Comparison of ENCODE assay signal across 20 cellular contexts in genomic region chr12:9784816-9785215, GRCh38. TPM values are rescaled to one million over a fixed set of nuclear protein-coding genes. Genes with fewer than 3 reads are reported as not detected.
DNase-seq lines count a peak whose midpoint lies in the region; ATAC-seq, FAIRE-seq and TF ChIP-seq lines count a peak whose summit lies in the region.
"Had no signal": no experiment of that assay in that cellular context is flagged by ENCODE, and none has a peak within 500 bp of the region (broad histone marks: within the 10 kb centered on the region; RNA-seq: fewer than 3 reads in every experiment).

No MANE protein-coding gene starts in this region.

- no peak overlapping the region for H3K14ac ChIP-seq in H1 (ENCODE audit: insufficient read length)

- no peak for TF ChIP-seq RAD21 in H1 (IDR thresholded peaks at IDR 0.05 in 1 of 2, conservative IDR thresholded peaks at IDR 0.05 in 1 of 2; ENCODE audit: low read depth in 2 of 2, low read length in 2 of 2)

- no peak overlapping the region for H3K23ac ChIP-seq in H1 (ENCODE audit: insufficient read length)

- TF ChIP-seq EP300 in H1 (IDR thresholded peaks at IDR 0.05; ENCODE audit: borderline replicate concordance in 1 of 2, low read depth in 2 of 2, low read length in 2 of 2), result no peak

- H3K27me3 ChIP-seq in HUES6 (ENCODE audit: control insufficient read depth, insufficient read depth, low read length) (no peaks in the 10 kb centered on the region), H1 (replicated peaks in 1 of 4; ENCODE audit: control insufficient read depth in 3 of 4, extremely low read depth in 1 of 4, insufficient read depth in 3 of 4, low read length in 3 of 4) (no peaks in the 10 kb centered on the region)

- H3K4ac ChIP-seq in H1 (replicated peaks; ENCODE audit: insufficient read length, low read depth, low read length), result no peak overlapping the region

- H3K56ac ChIP-seq in H1 (replicated peaks; ENCODE audit: insufficient read length, low read depth, low read length), result no peak overlapping the region

- H3K27ac ChIP-seq in HUES6 (ENCODE audit: low read depth, low read length) (peak overlapping the region; percentile 92; the same call in 1 of the 2 replicates), KOPT-K1 (ENCODE audit: low read depth, low read length, poor library complexity, severe bottlenecking) (peak overlapping the region; percentile 58), H1 (ENCODE audit: low read depth, low read length) (no peak overlapping the region)
- H3K27ac ChIP-seq: A549, C4-2B had no signal

- H4K5ac ChIP-seq in H1 (ENCODE audit: insufficient read length, low read depth, low read length), result peak overlapping the region; percentile 52

- H3K4me1 Mint-ChIP-seq in type B pancreatic cell (ENCODE audit: unreplicated experiment), result no peaks in the 10 kb centered on the region

- POLR2A ChIA-PET in H1 (lab: Charles Lee; ENCODE audit: partially characterized antibody), result no interaction called here

- H3K9ac ChIP-seq in HUES6 (ENCODE audit: low read length) (no peak overlapping the region), H1 (replicated peaks in 1 of 4; ENCODE audit: extremely low read depth in 1 of 4, low read depth in 3 of 4, low read length in 3 of 4) (no peak overlapping the region)

- FAIRE-seq in H1 (lab: Jason Lieb, UNC), result no peak
- FAIRE-seq: A549, GM12878, GM18507, H54, K562 had no signal

- H2AFZ ChIP-seq in H1 (ENCODE audit: low read length), result no peak overlapping the region

- H3K36me3 ChIP-seq in HUES6 (ENCODE audit: control insufficient read depth, insufficient read depth, low read length) (no peaks in the 10 kb centered on the region), KOPT-K1 (ENCODE audit: insufficient read depth, low read length) (no peaks in the 10 kb centered on the region), H1 (ENCODE audit: control insufficient read depth in 2 of 4, insufficient read depth in 4 of 4, low read length in 3 of 4) (no peaks in the 10 kb centered on the region)
- H3K36me3 ChIP-seq: BE2C had no signal

- TF ChIP-seq CTCF in H1 (IDR thresholded peaks at IDR 0.05; ENCODE audit: control extremely low read depth in 1 of 3, insufficient read depth in 1 of 3, low read depth in 1 of 3, low read length in 3 of 3) (no peak), type B pancreatic cell (conservative IDR thresholded peaks at IDR 0.05) (no peak)

- no peak overlapping the region for H3K4me3 Mint-ChIP-seq in type B pancreatic cell
- H3K4me3 Mint-ChIP-seq: CD4-positive, alpha-beta memory T cell had no signal

- H3K4me3 ChIP-seq in HUES6 (ENCODE audit: low read depth, low read length) (peak overlapping the region; percentile 10; the same call in 1 of the 2 replicates), H1 (ENCODE audit: extremely low read depth in 1 of 4, insufficient read depth in 2 of 4, low read depth in 3 of 4, low read length in 4 of 4) (peak overlapping the region in 1 of 4 experiments; percentile 12; a peak in 1 of 8 replicates)
- H3K4me3 ChIP-seq: A549, GM12878, K562 had no signal

- H3K36me3 Mint-ChIP-seq in type B pancreatic cell, result no peaks in the 10 kb centered on the region
- H3K36me3 Mint-ChIP-seq: CD4-positive, alpha-beta memory T cell had no signal

- CTCF ChIA-PET in H1 (lab: Charles Lee; ENCODE audit: partially characterized antibody), result interaction anchor here (1.0 to 1.3 kb wide), 2 partner anchors 29 to 40 kb away, joined by 4 to 5 read pairs; no protein-coding TSS in a partner anchor

- no peak overlapping the region for H2BK5ac ChIP-seq in H1 (ENCODE audit: low read depth, low read length)

- H3K79me1 ChIP-seq in H1 (ENCODE audit: low read depth, low read length), result no peaks in the 10 kb centered on the region

- H3K9me3 Mint-ChIP-seq in type B pancreatic cell, result no peaks in the 10 kb centered on the region

- H2BK12ac ChIP-seq in H1 (ENCODE audit: low read depth, low read length), result no peak overlapping the region

- H2AK5ac ChIP-seq in H1 (ENCODE audit: low read depth, low read length), result no peak overlapping the region

- no peak for TF ChIP-seq POLR2A in H1 (IDR thresholded peaks at IDR 0.05; ENCODE audit: control extremely low read depth in 1 of 2, low read depth in 2 of 2, low read length in 2 of 2)

- no peak overlapping the region for H2BK120ac ChIP-seq in H1 (replicated peaks; ENCODE audit: low read depth, low read length)

- H3K27ac Mint-ChIP-seq in type B pancreatic cell, result no peak overlapping the region
- H3K27ac Mint-ChIP-seq: CD4-positive, alpha-beta memory T cell had no signal

- H4K91ac ChIP-seq in H1 (replicated peaks; ENCODE audit: insufficient read length, low read length), result no peak overlapping the region

- DNase-seq in H1 (ENCODE audit: low read depth in 1 of 2, low spot score in 2 of 2), result no peak
- DNase-seq in type B pancreatic cell (ENCODE audit: extremely low spot score, unreplicated experiment), result no peak
- DNase-seq in NCI-H2107 (lab: John Stamatoyannopoulos, UW), result no peak
- DNase-seq: BE2C; CD4-positive, alpha-beta memory T cell; DMS79 had no signal

- 53% methylated on average over 3 of the region's 3 CpGs; no CpG with 5 or more reads in 1 of the 2 experiments for WGBS in H1 (ENCODE audit: extremely low coverage in 1 of 2, insufficient coverage in 1 of 2, insufficient read length in 1 of 2, insufficient replicate concordance in 2 of 2, low coverage in 1 of 2, low lambda C conversion rate in 2 of 2, missing lambda C conversion rate in 1 of 2), 2 experiments

- no peaks in the 10 kb centered on the region for H4K20me1 ChIP-seq in H1 (replicated peaks in 1 of 2; ENCODE audit: control insufficient read depth in 1 of 2, insufficient read depth in 2 of 2, low read length in 2 of 2)

- H3K27me3 Mint-ChIP-seq in type B pancreatic cell, result no peaks in the 10 kb centered on the region
- H3K27me3 Mint-ChIP-seq: CD4-positive, alpha-beta memory T cell had no signal

- H3K9me3 ChIP-seq in HUES6 (ENCODE audit: control insufficient read depth, insufficient read depth, low read depth, low read length) (peaks cover 5% of the 10 kb centered on the region), KOPT-K1 (ENCODE audit: insufficient read depth, low read length, poor library complexity, severe bottlenecking) (peaks cover 2% of the 10 kb centered on the region), H1 (ENCODE audit: insufficient read depth in 2 of 2, low read depth in 1 of 2, low read length in 1 of 2) (peaks cover 0 to 9% of the 10 kb centered on the region in 2 experiments; a peak in 2 of 4 replicates)
- H3K9me3 ChIP-seq: BE2C had no signal

- H3K4me1 ChIP-seq in HUES6 (ENCODE audit: control insufficient read depth, insufficient read depth, low read length) (peaks cover 33% of the 10 kb centered on the region), H1 (replicated peaks in 1 of 4; ENCODE audit: control insufficient read depth in 3 of 4, insufficient read depth in 4 of 4, low read length in 3 of 4) (peaks cover 0 to 13% (median 2%) of the 10 kb centered on the region in 4 experiments; a peak in 3 of 7 replicates)
- H3K4me1 ChIP-seq: A549, BE2C had no signal

- ATAC-seq in HG03521 (IDR thresholded peaks at IDR 0.05; ENCODE audit: unreplicated experiment) (no peak), HG03039 (IDR thresholded peaks at IDR 0.05; ENCODE audit: unreplicated experiment) (no peak)
- ATAC-seq: A549, GM12878, HCT116, K562 had no signal

- no peaks in the 10 kb centered on the region for H3K79me2 ChIP-seq in H1 (ENCODE audit: control insufficient read depth in 1 of 2, insufficient read depth in 2 of 2, low read length in 2 of 2)

- no peak overlapping the region for H4K8ac ChIP-seq in H1 (ENCODE audit: extremely low read depth, insufficient read depth, low read length)

- no peaks in the 10 kb centered on the region for H3K23me2 ChIP-seq in H1 (ENCODE audit: low read depth, low read length)

- no peak overlapping the region for H2BK20ac ChIP-seq in H1 (ENCODE audit: low read length)

- peak overlapping the region in 1 of 2 experiments; percentile 13; a peak in 1 of 4 replicates for H3K4me2 ChIP-seq in H1 (ENCODE audit: insufficient read depth in 1 of 2, low read depth in 2 of 2, low read length in 2 of 2)
- H3K4me2 ChIP-seq: A549 had no signal

- no peak overlapping the region for H3K18ac ChIP-seq in H1 (ENCODE audit: extremely low read depth, low read length)

- no peak overlapping the region for H2BK15ac ChIP-seq in H1 (ENCODE audit: low read length)

TF ChIP-seq in H1, 55 proteins besides CTCF, POLR2A, EP300 and RAD21 (continues in another document):
- TF ChIP-seq TAF7 (optimal IDR thresholded peaks at IDR 0.05; ENCODE audit: borderline replicate concordance, low read depth, low read length), result no peak

RNA-seq across cellular contexts. Expression of gene CD69, which starts 24.1 kb away (rescaled TPM):
- total RNA-seq in H1 (2021; fragmentation: NEBNext Ultra II Directional; extraction: Animal tissue kit (Norgen Biotek cat#: 25700)), result not detected in 2 replicates
- not detected in 2 replicates for polyA plus RNA-seq in H1 (2011; rRNA removed)
- not detected for polyA plus RNA-seq in H1 (2011; cell fraction: cytosol; rRNA removed)
- polyA plus RNA-seq in H1 (2011; cell fraction: nucleus; rRNA removed), result not detected
- not detected in 4 replicates for polyA plus RNA-seq in H1 (2012, experiment 1 of 2)
- polyA plus RNA-seq in H1 (2012, experiment 2 of 2), result not detected
- not detected for polyA plus RNA-seq in H1 (2013, experiment 1 of 2)
- not detected for polyA plus RNA-seq in H1 (2013, experiment 2 of 2)
- polyA minus RNA-seq in H1 (2011; rRNA and poly(A)+ RNA removed), result not detected in 2 replicates
- not detected for polyA minus RNA-seq in H1 (2011; cell fraction: cytosol; rRNA and poly(A)+ RNA removed)
- polyA minus RNA-seq in H1 (2011; cell fraction: nucleus; rRNA and poly(A)+ RNA removed), result not detected
- 0.19 and 1.6 TPM in 2 replicates for total RNA-seq in type B pancreatic cell (ENCODE audit: low replicate concordance)
- total RNA-seq: G401, HT-29 had no signal
- polyA plus RNA-seq: A549, AG04450 had no signal

RNA-seq across cellular contexts. Expression of gene KLRF1, which starts 42.5 kb away (rescaled TPM):
- not detected in 2 replicates for total RNA-seq in H1 (2021; fragmentation: NEBNext Ultra II Directional; extraction: Animal tissue kit (Norgen Biotek cat#: 25700))
- polyA plus RNA-seq in H1 (2011; rRNA removed), result not detected in 2 replicates
- not detected for polyA plus RNA-seq in H1 (2011; cell fraction: cytosol; rRNA removed)
- polyA plus RNA-seq in H1 (2011; cell fraction: nucleus; rRNA removed), result not detected
- polyA plus RNA-seq in H1 (2012, experiment 1 of 2), result not detected in 4 replicates
- not detected for polyA plus RNA-seq in H1 (2012, experiment 2 of 2)
- polyA plus RNA-seq in H1 (2013, experiment 1 of 2), result not detected
- 0.09 TPM for polyA plus RNA-seq in H1 (2013, experiment 2 of 2)
- not detected in 2 replicates for polyA minus RNA-seq in H1 (2011; rRNA and poly(A)+ RNA removed)
- not detected for polyA minus RNA-seq in H1 (2011; cell fraction: cytosol; rRNA and poly(A)+ RNA removed)
- not detected for polyA minus RNA-seq in H1 (2011; cell fraction: nucleus; rRNA and poly(A)+ RNA removed)
- total RNA-seq in type B pancreatic cell (ENCODE audit: low replicate concordance), result not detected in 2 replicates
- total RNA-seq: G401, HT-29 had no signal
- polyA plus RNA-seq: A549, AG04450 had no signal

RNA-seq across cellular contexts. Expression of gene CLECL1, which starts 51.9 kb away (rescaled TPM):
- not detected in 2 replicates for total RNA-seq in H1 (2021; fragmentation: NEBNext Ultra II Directional; extraction: Animal tissue kit (Norgen Biotek cat#: 25700))
- not detected in 2 replicates for polyA plus RNA-seq in H1 (2011; rRNA removed)
- not detected for polyA plus RNA-seq in H1 (2011; cell fraction: cytosol; rRNA removed)
- polyA plus RNA-seq in H1 (2011; cell fraction: nucleus; rRNA removed), result not detected
- polyA plus RNA-seq in H1 (2012, experiment 1 of 2), result not detected in 4 replicates
- polyA plus RNA-seq in H1 (2012, experiment 2 of 2), result not detected
- not detected for polyA plus RNA-seq in H1 (2013, experiment 1 of 2)
- polyA plus RNA-seq in H1 (2013, experiment 2 of 2), result not detected
- not detected in 2 replicates for polyA minus RNA-seq in H1 (2011; rRNA and poly(A)+ RNA removed)
- not detected for polyA minus RNA-seq in H1 (2011; cell fraction: cytosol; rRNA and poly(A)+ RNA removed)
- not detected for polyA minus RNA-seq in H1 (2011; cell fraction: nucleus; rRNA and poly(A)+ RNA removed)
- total RNA-seq in type B pancreatic cell (ENCODE audit: low replicate concordance), result not detected in 2 replicates
- total RNA-seq: G401, HT-29 had no signal
- polyA plus RNA-seq: A549, AG04450 had no signal
